In genomic region chr18:12786669-12787068, GRCh38 we compare ENCODE assay signal across 8 cellular contexts.
"Had no signal": no experiment of that assay in that cellular context is flagged by ENCODE, and none has a peak within 500 bp of the region (broad histone marks: within the 10 kb centered on the region; RNA-seq: fewer than 3 reads in every experiment).

No MANE protein-coding gene starts in this region.

- H3K27ac ChIP-seq: GM23248 had no signal

- H3K4me3 Mint-ChIP-seq: HFFc6 had no signal

- H3K9me3 ChIP-seq: HAP-1 had no signal

- H3K4me3 ChIP-seq: GM23248, HAP-1 had no signal

- FAIRE-seq: HTR-8/SVneo had no signal

- H3K27ac Mint-ChIP-seq: HFFc6 had no signal

- H3K4me1 ChIP-seq: HAP-1 had no signal

- H3K36me3 ChIP-seq: HAP-1 had no signal

- H3K9ac ChIP-seq: GM23248 had no signal

- H2AFZ ChIP-seq: GM23248 had no signal

- ATAC-seq: HCT116 had no signal

- H3K9me3 Mint-ChIP-seq: HFFc6 had no signal

- DNase-seq: GM23248, GOT3, H7, HFFc6, KBM-7 had no signal
